14 cellular contexts compared by ENCODE assay signal in genomic region chr16:78396046-78396445, GRCh38.
DNase-seq lines count a peak whose midpoint lies in the region; ATAC-seq and TF ChIP-seq lines count a peak whose summit lies in the region.
"Had no signal": no experiment of that assay in that cellular context is flagged by ENCODE, and none has a peak within 500 bp of the region (broad histone marks: within the 10 kb centered on the region; RNA-seq: fewer than 3 reads in every experiment).

No MANE protein-coding gene starts in this region.

- H3K27ac ChIP-seq in Karpas-422 (ENCODE audit: low read length) = no peak overlapping the region
- H3K27ac ChIP-seq: skin epidermis had no signal

- no peaks in the 10 kb centered on the region for H4K20me1 ChIP-seq in Karpas-422 (ENCODE audit: insufficient read depth, low read depth, low read length)

- DNase-seq in DMS 273 (lab: John Stamatoyannopoulos, UW; ENCODE audit: unreplicated experiment) = peak; percentile 48
- DNase-seq in DMS 273 treated with DMSO at 0.1 percent for 48 hours (lab: John Stamatoyannopoulos, UW) = no peak
- peak; percentile 59 for DNase-seq in Karpas-422
- no peak for DNase-seq in cardiac fibroblast (ENCODE audit: low read depth in 2 of 2)
- no peak for DNase-seq in neural crest cell (ENCODE audit: low read depth, low spot score)
- DNase-seq in foreskin melanocyte = no peak
- DNase-seq in stimulated activated CD4-positive, alpha-beta T cell treated with anti-CD3 and anti-CD28 coated beads, Interleukin-12 subunit alpha, Interleukin-12 subunit beta, amount 100 ng/mL, for 4 hours = no peak
- DNase-seq: 8988T; activated CD4-positive, CD25-positive, alpha-beta regulatory T cell treated with anti-CD3 and anti-CD28 coated beads, Interleukin-2, amount 50 U/mL, for 72 hours; IMR-90; SHP77 had no signal

- no peaks in the 10 kb centered on the region for H3K4me1 Mint-ChIP-seq in neural crest cell

- no peaks in the 10 kb centered on the region for H3K4me1 ChIP-seq in Karpas-422 (ENCODE audit: low read length)

- ATAC-seq in HG02885 (IDR thresholded peaks at IDR 0.05; ENCODE audit: poor library complexity, unreplicated experiment) = no peak

- H3K36me3 ChIP-seq in Karpas-422 (ENCODE audit: insufficient read depth, low read length) = no peaks in the 10 kb centered on the region

- H3K9me3 ChIP-seq in Karpas-422 (ENCODE audit: low read length) = no peaks in the 10 kb centered on the region

- H3K27ac Mint-ChIP-seq in neural crest cell (ENCODE audit: unreplicated experiment) = no peak overlapping the region
- H3K27ac Mint-ChIP-seq: activated T-helper 1 cell treated with anti-CD3 and anti-CD28 coated beads, Interleukin-12 subunit alpha, Interleukin-12 subunit beta, Interleukin-2, Interleukin-4 antibody, amounts not matched to agents 30 ng/mL and 10 ng/mL and 1 ng/mL, durations not matched to agents 14 hours and 24 hours and 36 hours had no signal

- no peaks in the 10 kb centered on the region for H3K9me2 ChIP-seq in Karpas-422 (replicated peaks; ENCODE audit: insufficient read depth, low read length)

- H2AFZ ChIP-seq in Karpas-422 (ENCODE audit: low read length) = no peak overlapping the region

- no peak overlapping the region for H3K4me3 Mint-ChIP-seq in neural crest cell
- H3K4me3 Mint-ChIP-seq: activated T-helper 1 cell treated with anti-CD3 and anti-CD28 coated beads, Interleukin-12 subunit alpha, Interleukin-12 subunit beta, Interleukin-2, Interleukin-4 antibody, amounts not matched to agents 30 ng/mL and 10 ng/mL and 1 ng/mL, durations not matched to agents 14 hours and 24 hours and 36 hours had no signal

- H3K4me3 ChIP-seq in Karpas-422 (ENCODE audit: low read length) = no peak overlapping the region
- H3K4me3 ChIP-seq in cardiac fibroblast (replicated peaks in 1 of 2; ENCODE audit: low read depth in 2 of 2, low read length in 2 of 2) = no peak overlapping the region
- H3K4me3 ChIP-seq: skin epidermis had no signal

- peaks cover 26% of the 10 kb centered on the region for H3K36me3 Mint-ChIP-seq in neural crest cell (ENCODE audit: low read depth)

- peak; percentile 11 for TF ChIP-seq CTCF in cardiac fibroblast (IDR thresholded peaks at IDR 0.05; ENCODE audit: low read depth, low read length)
- TF ChIP-seq CTCF in neural crest cell (conservative IDR thresholded peaks at IDR 0.05) = peak; percentile 55

- H3K27me3 Mint-ChIP-seq in neural crest cell (ENCODE audit: low read depth) = no peaks in the 10 kb centered on the region

- H3K79me2 ChIP-seq in Karpas-422 (ENCODE audit: low read length) = no peaks in the 10 kb centered on the region

- no peak overlapping the region for H3K9ac ChIP-seq in Karpas-422 (ENCODE audit: low read length)

- H3K9me3 Mint-ChIP-seq in neural crest cell = peaks cover 16% of the 10 kb centered on the region

- no peak overlapping the region for H3K4me2 ChIP-seq in Karpas-422 (ENCODE audit: low read depth, low read length, poor library complexity, severe bottlenecking)

- H3K27me3 ChIP-seq in Karpas-422 (ENCODE audit: low read length) = no peaks in the 10 kb centered on the region

Comparison
In these comparisons a context has a peak if more than half of its experiments do, and no peak if none do; other contexts are left out.
1. DNase-seq: peak in DMS 273 (single experiment) and Karpas-422 (single experiment); none in DMS 273 treated with DMSO at 0.1 percent for 48 hours (single experiment), cardiac fibroblast (0 of 2), neural crest cell (single experiment), foreskin melanocyte (single experiment) and stimulated activated CD4-positive, alpha-beta T cell treated with anti-CD3 and anti-CD28 coated beads, Interleukin-12 subunit alpha, Interleukin-12 subunit beta, amount 100 ng/mL, for 4 hours (single experiment).